In the genomic region with DNA sequence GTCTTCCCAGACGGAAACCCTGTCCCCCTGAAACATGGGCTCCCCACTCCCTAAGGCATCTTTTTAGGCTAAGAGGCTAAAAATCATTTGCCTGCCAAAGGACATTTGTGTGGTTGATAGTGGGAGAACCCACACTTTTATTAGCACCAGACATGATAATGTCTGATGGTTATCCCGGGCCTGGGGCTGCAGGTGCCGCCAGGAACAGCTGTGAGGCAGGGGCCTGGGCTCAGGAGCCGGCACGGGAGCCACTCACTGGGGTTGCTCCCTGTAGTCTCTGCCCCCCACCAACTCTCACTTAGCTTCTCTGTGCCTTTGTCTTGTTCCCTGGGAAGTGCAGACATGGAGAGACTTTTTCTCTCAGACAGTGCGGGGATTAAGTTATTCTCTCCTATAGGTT, we compare ENCODE assay signal across 5 cellular contexts.
"Had no signal": no experiment of that assay in that cellular context is flagged by ENCODE, and none has a peak within 500 bp of the region (broad histone marks: within the 10 kb centered on the region; RNA-seq: fewer than 3 reads in every experiment).

No MANE protein-coding gene starts in this region.

- DNase-seq: IMR-90, KBM-7 had no signal

- H3K4me3 ChIP-seq: K562 had no signal

- H3K27ac ChIP-seq: HL-60 had no signal

- ATAC-seq: HepG2, K562 had no signal
